ENCODE assay signal across 17 cellular contexts in the genomic region with DNA sequence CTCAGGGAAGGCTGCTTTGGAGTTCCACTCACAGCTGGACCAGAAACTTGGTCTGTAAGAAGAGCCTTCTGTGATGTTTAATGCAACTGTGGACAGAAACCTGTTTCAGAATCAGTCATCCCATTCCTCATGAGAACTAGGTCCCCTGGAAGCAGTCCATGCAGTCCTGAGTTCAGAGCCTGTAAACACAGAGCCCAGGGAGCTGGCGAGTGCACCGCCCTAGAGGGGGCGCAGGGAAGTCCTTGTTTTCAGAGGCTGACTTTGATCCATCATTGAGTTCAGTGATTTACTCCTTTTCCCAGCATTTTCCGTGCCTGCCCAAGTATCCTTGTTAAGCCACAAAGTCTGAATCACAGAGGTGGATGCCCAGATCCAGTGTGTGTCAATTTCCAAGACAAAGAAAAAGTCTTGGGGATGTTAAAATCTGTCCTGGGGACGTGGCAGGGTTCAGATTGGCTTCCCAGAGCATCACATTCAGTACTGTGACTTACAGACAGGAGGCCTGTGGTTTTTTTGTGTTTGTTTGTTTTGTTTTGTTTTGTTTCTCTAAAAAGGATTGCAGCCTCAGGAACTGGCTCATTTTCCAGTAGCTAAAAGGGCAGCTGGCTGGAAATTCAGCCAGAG. TPM values are rescaled to one million over a fixed set of nuclear protein-coding genes. Genes with fewer than 3 reads are reported as not detected.
A peak's percentile ranks its signal among the peaks of the same experiment; 100 is the strongest.
DNase-seq lines count a peak whose midpoint lies in the region; ATAC-seq and TF ChIP-seq lines count a peak whose summit lies in the region.
"Had no signal": no experiment of that assay in that cellular context is flagged by ENCODE, and none has a peak within 500 bp of the region (broad histone marks: within the 10 kb centered on the region; RNA-seq: fewer than 3 reads in every experiment).

No MANE protein-coding gene starts in this region.

- H3K4me3 Mint-ChIP-seq in activated CD8-positive, alpha-beta T cell treated with anti-CD3 and anti-CD28 coated beads, Interleukin-2, amount 10 ng/mL, durations not matched to agents 7 days and 5 days: no peak overlapping the region
- H3K4me3 Mint-ChIP-seq in activated naive CD4-positive, alpha-beta T cell treated with anti-CD3 and anti-CD28 coated beads, Interleukin-2, amount 10 ng/mL, durations not matched to agents 7 days and 5 days: no peak overlapping the region
- H3K4me3 Mint-ChIP-seq: brain had no signal

- H2BK120ac ChIP-seq in mesenchymal stem cell (ENCODE audit: low read depth, low read length): no peak overlapping the region

- H3K27me3 Mint-ChIP-seq in activated CD8-positive, alpha-beta T cell treated with anti-CD3 and anti-CD28 coated beads, Interleukin-2, amount 10 ng/mL, durations not matched to agents 7 days and 5 days (ENCODE audit: low read depth): peaks cover 9% of the 10 kb centered on the region
- H3K27me3 Mint-ChIP-seq in activated naive CD4-positive, alpha-beta T cell treated with anti-CD3 and anti-CD28 coated beads, Interleukin-2, amount 10 ng/mL, durations not matched to agents 7 days and 5 days: peaks cover 47% of the 10 kb centered on the region

- no peak overlapping the region for H2BK5ac ChIP-seq in mesenchymal stem cell (ENCODE audit: low read depth, low read length, poor library complexity, severe bottlenecking)

- no peak overlapping the region for H4K8ac ChIP-seq in mesenchymal stem cell (ENCODE audit: low read length)

- no peaks in the 10 kb centered on the region for H3K36me3 Mint-ChIP-seq in activated CD8-positive, alpha-beta T cell treated with anti-CD3 and anti-CD28 coated beads, Interleukin-2, amount 10 ng/mL, durations not matched to agents 7 days and 5 days (ENCODE audit: low read depth)
- no peaks in the 10 kb centered on the region for H3K36me3 Mint-ChIP-seq in activated naive CD4-positive, alpha-beta T cell treated with anti-CD3 and anti-CD28 coated beads, Interleukin-2, amount 10 ng/mL, durations not matched to agents 7 days and 5 days
- H3K36me3 Mint-ChIP-seq: brain, CD14-positive monocyte had no signal

- no peak overlapping the region for H3K4me2 ChIP-seq in mesenchymal stem cell (ENCODE audit: low read length, poor library complexity, severe bottlenecking)

- H3K4me3 ChIP-seq in astrocyte of the spinal cord (ENCODE audit: low read depth, low read length) (no peak overlapping the region), mesenchymal stem cell (ENCODE audit: insufficient read depth in 1 of 2, low read depth in 1 of 2, low read length in 2 of 2) (no peak overlapping the region)
- H3K4me3 ChIP-seq: prostate gland, SK-N-MC, upper lobe of left lung had no signal

- H3K4me1 ChIP-seq in mesenchymal stem cell (ENCODE audit: control insufficient read depth, insufficient read depth, low read depth, low read length): no peaks in the 10 kb centered on the region
- H3K4me1 ChIP-seq: prostate gland, upper lobe of left lung had no signal

- no peak overlapping the region for H3K18ac ChIP-seq in mesenchymal stem cell (ENCODE audit: low read depth in 1 of 2, low read length in 2 of 2)

- no peak overlapping the region for H3K14ac ChIP-seq in mesenchymal stem cell (ENCODE audit: low read length in 2 of 2)

- no peaks in the 10 kb centered on the region for H3K79me1 ChIP-seq in mesenchymal stem cell (replicated peaks; ENCODE audit: low read length, poor library complexity, severe bottlenecking)

- H3K23ac ChIP-seq in mesenchymal stem cell (ENCODE audit: low read length in 2 of 2): no peak overlapping the region

- 53% methylated on average over 5 of the region's 5 CpGs for WGBS in mesenchymal stem cell

- ATAC-seq in GM21786 (IDR thresholded peaks at IDR 0.05; ENCODE audit: unreplicated experiment): no peak
- no peak for ATAC-seq in activated CD8-positive, alpha-beta T cell treated with anti-CD3 and anti-CD28 coated beads, Interleukin-2, amount 10 ng/mL, durations not matched to agents 7 days and 5 days

- H2AK5ac ChIP-seq in mesenchymal stem cell (ENCODE audit: low read length, severe bottlenecking): no peak overlapping the region

- POLR2A ChIA-PET in activated CD8-positive, alpha-beta T cell treated with anti-CD3 and anti-CD28 coated beads, Interleukin-2, amount 10 ng/mL, durations not matched to agents 7 days and 5 days (lab: Charles Lee): no interaction called here

- H3K9me3 ChIP-seq in mesenchymal stem cell (ENCODE audit: control insufficient read depth, low read length): peaks cover 10% of the 10 kb centered on the region
- H3K9me3 ChIP-seq: prostate gland, upper lobe of left lung had no signal

- no peak overlapping the region for H2BK12ac ChIP-seq in mesenchymal stem cell (ENCODE audit: low read length in 2 of 2)

- H3K4ac ChIP-seq in mesenchymal stem cell (ENCODE audit: low read depth in 1 of 2, low read length in 2 of 2): no peak overlapping the region

- TF ChIP-seq CTCF in astrocyte of the spinal cord (IDR thresholded peaks at IDR 0.05; ENCODE audit: low read depth, low read length): peak; percentile 22

- peak; percentile 34 for DNase-seq in AG20443 (ENCODE audit: low spot score)
- peak; percentile 44 for DNase-seq in HT1080 (ENCODE audit: low read depth)
- DNase-seq in astrocyte of the spinal cord (ENCODE audit: low read depth, low spot score): peak; percentile 17
- DNase-seq in mesenchymal stem cell: peak; percentile 13
- no peak for DNase-seq in AG08396 (ENCODE audit: low spot score)
- DNase-seq in activated CD8-positive, alpha-beta T cell treated with anti-CD3 and anti-CD28 coated beads, Interleukin-2, amount 10 ng/mL, durations not matched to agents 7 days and 5 days: no peak
- DNase-seq in activated naive CD4-positive, alpha-beta T cell treated with anti-CD3 and anti-CD28 coated beads, Interleukin-2, amount 10 ng/mL, durations not matched to agents 7 days and 5 days: no peak
- DNase-seq: activated effector memory CD4-positive, alpha-beta T cell treated with Interleukin-2 at 50 U/mL for 16 hours; effector memory CD4-positive, alpha-beta T cell; kidney glomerular epithelial cell; NCI-H2081; upper lobe of left lung had no signal

- no peak overlapping the region for H2BK15ac ChIP-seq in mesenchymal stem cell (ENCODE audit: low read depth, poor library complexity, severe bottlenecking)

- no peak overlapping the region for H3K27ac ChIP-seq in mesenchymal stem cell (ENCODE audit: low read length, poor library complexity, severe bottlenecking)
- H3K27ac ChIP-seq: prostate gland, SK-N-MC, upper lobe of left lung had no signal

- peaks cover 48 to 68% of the 10 kb centered on the region in 2 experiments for H3K27me3 ChIP-seq in mesenchymal stem cell (ENCODE audit: control insufficient read depth in 1 of 2, insufficient read depth in 1 of 2, low read length in 2 of 2)
- H3K27me3 ChIP-seq: upper lobe of left lung had no signal

- in situ Hi-C loops in astrocyte of the spinal cord (cut with HindIII; ENCODE audit: low sequenced_read_pairs): no loop called here

- H3K36me3 ChIP-seq in mesenchymal stem cell (ENCODE audit: control insufficient read depth in 1 of 2, insufficient read depth in 2 of 2, low read depth in 1 of 2, low read length in 2 of 2): no peaks in the 10 kb centered on the region
- H3K36me3 ChIP-seq: prostate gland, upper lobe of left lung had no signal

- CTCF ChIA-PET in activated CD8-positive, alpha-beta T cell treated with anti-CD3 and anti-CD28 coated beads, Interleukin-2, amount 10 ng/mL, durations not matched to agents 7 days and 5 days (lab: Charles Lee): no interaction called here
- CTCF ChIA-PET in activated naive CD4-positive, alpha-beta T cell treated with anti-CD3 and anti-CD28 coated beads, Interleukin-2, amount 10 ng/mL, durations not matched to agents 7 days and 5 days (lab: Charles Lee): no interaction called here

- no peak overlapping the region for H2AFZ ChIP-seq in mesenchymal stem cell (ENCODE audit: low read depth, low read length)

- no peak overlapping the region for H3K27ac Mint-ChIP-seq in activated CD8-positive, alpha-beta T cell treated with anti-CD3 and anti-CD28 coated beads, Interleukin-2, amount 10 ng/mL, durations not matched to agents 7 days and 5 days
- no peak overlapping the region for H3K27ac Mint-ChIP-seq in activated naive CD4-positive, alpha-beta T cell treated with anti-CD3 and anti-CD28 coated beads, Interleukin-2, amount 10 ng/mL, durations not matched to agents 7 days and 5 days
- H3K27ac Mint-ChIP-seq: CD14-positive monocyte had no signal

- peaks cover 11% of the 10 kb centered on the region for H3K4me1 Mint-ChIP-seq in activated CD8-positive, alpha-beta T cell treated with anti-CD3 and anti-CD28 coated beads, Interleukin-2, amount 10 ng/mL, durations not matched to agents 7 days and 5 days (ENCODE audit: low read depth)
- no peaks in the 10 kb centered on the region for H3K4me1 Mint-ChIP-seq in activated naive CD4-positive, alpha-beta T cell treated with anti-CD3 and anti-CD28 coated beads, Interleukin-2, amount 10 ng/mL, durations not matched to agents 7 days and 5 days
- H3K4me1 Mint-ChIP-seq: brain, CD14-positive monocyte had no signal

- no peaks in the 10 kb centered on the region for H3K9me3 Mint-ChIP-seq in activated CD8-positive, alpha-beta T cell treated with anti-CD3 and anti-CD28 coated beads, Interleukin-2, amount 10 ng/mL, durations not matched to agents 7 days and 5 days (ENCODE audit: insufficient read depth)
- H3K9me3 Mint-ChIP-seq in activated naive CD4-positive, alpha-beta T cell treated with anti-CD3 and anti-CD28 coated beads, Interleukin-2, amount 10 ng/mL, durations not matched to agents 7 days and 5 days: no peaks in the 10 kb centered on the region

- peak overlapping the region; percentile 6 for H3K9ac ChIP-seq in mesenchymal stem cell (ENCODE audit: low read length)

- no peak overlapping the region for H4K91ac ChIP-seq in mesenchymal stem cell (ENCODE audit: low read length)

RNA-seq across cellular contexts. Expression of a gene that starts 9.8 kb away (rescaled TPM):
- total RNA-seq in HT1080 (2014; rRNA removed; shearing (Covaris generic)): 8.8 and 10.3 TPM in 2 replicates
- 6.6 and 8.3 TPM in 2 replicates for polyA plus RNA-seq in HT1080 (2015; cell fraction: cytosol; rRNA removed)
- 15.2 and 15.6 TPM in 2 replicates for polyA plus RNA-seq in HT1080 (2015; cell fraction: nucleus; rRNA removed)
- polyA plus RNA-seq in mesenchymal stem cell (2013, experiment 1 of 2): 8.9 TPM
- 7.7 TPM for polyA plus RNA-seq in mesenchymal stem cell (2013, experiment 2 of 2)
- 1 to 10 TPM; 1.0 to 1.3 TPM for total RNA-seq in activated CD8-positive, alpha-beta T cell treated with anti-CD3 and anti-CD28 coated beads, Interleukin-2, amount 10 ng/mL, durations not matched to agents 7 days and 5 days

RNA-seq across cellular contexts. Expression of a gene that starts 39.3 kb away (rescaled TPM):
- total RNA-seq in HT1080 (2014; rRNA removed; shearing (Covaris generic)): 28.7 and 37.9 TPM in 2 replicates
- 28.8 and 30.1 TPM in 2 replicates for polyA plus RNA-seq in HT1080 (2015; cell fraction: cytosol; rRNA removed)
- polyA plus RNA-seq in HT1080 (2015; cell fraction: nucleus; rRNA removed): 14.4 and 16.4 TPM in 2 replicates
- polyA plus RNA-seq in mesenchymal stem cell (2013, experiment 1 of 2): 11.8 TPM
- 11.2 TPM for polyA plus RNA-seq in mesenchymal stem cell (2013, experiment 2 of 2)
- 1 to 10 TPM; 5.1 to 6.2 TPM for total RNA-seq in activated CD8-positive, alpha-beta T cell treated with anti-CD3 and anti-CD28 coated beads, Interleukin-2, amount 10 ng/mL, durations not matched to agents 7 days and 5 days

Comparison
In these comparisons a context has a peak if more than half of its experiments do, and no peak if none do; other contexts are left out.
1. DNase-seq: peak in AG20443 (single experiment), HT1080 (single experiment), astrocyte of the spinal cord (single experiment) and mesenchymal stem cell (single experiment); none in AG08396 (single experiment), activated CD8-positive, alpha-beta T cell treated with anti-CD3 and anti-CD28 coated beads, Interleukin-2, amount 10 ng/mL, durations not matched to agents 7 days and 5 days (single experiment) and activated naive CD4-positive, alpha-beta T cell treated with anti-CD3 and anti-CD28 coated beads, Interleukin-2, amount 10 ng/mL, durations not matched to agents 7 days and 5 days (single experiment).